Comparison of ENCODE assay signal across 1 cellular context in the genomic region with DNA sequence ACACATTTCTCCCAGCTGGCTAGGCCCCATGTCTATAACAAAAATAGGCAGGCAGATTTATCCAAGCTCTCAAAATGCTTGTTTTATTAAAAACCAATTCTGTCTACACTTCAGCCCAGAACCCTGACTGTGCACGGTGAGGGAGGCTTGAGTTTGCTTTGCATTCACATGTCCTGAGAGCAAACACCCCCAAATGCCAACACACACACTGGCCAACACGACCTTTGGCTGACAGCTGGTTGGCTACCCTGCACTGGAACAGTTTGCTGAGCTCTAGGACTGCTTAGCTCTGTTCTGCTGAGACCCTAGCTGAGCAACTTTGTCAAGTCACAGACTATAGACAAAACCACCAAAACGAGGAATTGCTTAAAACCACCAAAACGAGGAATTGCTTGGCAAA.
TF ChIP-seq lines count a peak whose summit lies in the region.

No MANE protein-coding gene starts in this region.

TF ChIP-seq in HepG2, 621 proteins besides CTCF, POLR2A, EP300 and RAD21 (continued from another document and continues in another):
- TF ChIP-seq, protein P1, sequence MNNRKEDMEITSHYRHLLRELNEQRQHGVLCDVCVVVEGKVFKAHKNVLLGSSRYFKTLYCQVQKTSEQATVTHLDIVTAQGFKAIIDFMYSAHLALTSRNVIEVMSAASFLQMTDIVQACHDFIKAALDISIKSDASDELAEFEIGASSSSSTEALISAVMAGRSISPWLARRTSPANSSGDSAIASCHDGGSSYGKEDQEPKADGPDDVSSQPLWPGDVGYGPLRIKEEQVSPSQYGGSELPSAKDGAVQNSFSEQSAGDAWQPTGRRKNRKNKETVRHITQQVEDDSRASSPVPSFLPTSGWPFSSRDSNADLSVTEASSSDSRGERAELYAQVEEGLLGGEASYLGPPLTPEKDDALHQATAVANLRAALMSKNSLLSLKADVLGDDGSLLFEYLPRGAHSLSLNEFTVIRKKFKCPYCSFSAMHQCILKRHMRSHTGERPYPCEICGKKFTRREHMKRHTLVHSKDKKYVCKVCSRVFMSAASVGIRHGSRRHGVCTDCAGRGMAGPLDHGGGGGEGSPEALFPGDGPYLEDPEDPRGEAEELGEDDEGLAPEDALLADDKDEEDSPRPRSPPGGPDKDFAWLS (CRISPR knock-in tag; IDR thresholded peaks at IDR 0.05; ENCODE audit: borderline replicate concordance) = no peak
- peak; percentile 34; the same call in 1 of the 2 replicates for TF ChIP-seq ZNF772 (CRISPR knock-in tag; IDR thresholded peaks at IDR 0.05)
- TF ChIP-seq, protein P2, sequence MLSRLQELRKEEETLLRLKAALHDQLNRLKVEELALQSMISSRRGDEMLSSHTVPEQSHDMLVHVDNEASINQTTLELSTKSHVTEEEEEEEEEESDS (CRISPR knock-in tag; IDR thresholded peaks at IDR 0.05; ENCODE audit: borderline replicate concordance) = no peak
- TF ChIP-seq MED8 (CRISPR knock-in tag; IDR thresholded peaks at IDR 0.05; ENCODE audit: insufficient replicate concordance) = no peak
- no peak for TF ChIP-seq ZBTB1 (CRISPR knock-in tag; IDR thresholded peaks at IDR 0.05; ENCODE audit: borderline replicate concordance)
- TF ChIP-seq HOXA9 (CRISPR knock-in tag; IDR thresholded peaks at IDR 0.05; ENCODE audit: borderline replicate concordance) = no peak
- peak; percentile 19; the same call in 1 of the 2 replicates for TF ChIP-seq ZNF501 (CRISPR knock-in tag; IDR thresholded peaks at IDR 0.05)
- TF ChIP-seq KLF12 (CRISPR knock-in tag; IDR thresholded peaks at IDR 0.05; ENCODE audit: borderline replicate concordance) = no peak
- TF ChIP-seq ETV5 (CRISPR knock-in tag; IDR thresholded peaks at IDR 0.05; ENCODE audit: borderline replicate concordance) = peak; percentile 28; the same call in 1 of the 2 replicates
- TF ChIP-seq, protein P3, sequence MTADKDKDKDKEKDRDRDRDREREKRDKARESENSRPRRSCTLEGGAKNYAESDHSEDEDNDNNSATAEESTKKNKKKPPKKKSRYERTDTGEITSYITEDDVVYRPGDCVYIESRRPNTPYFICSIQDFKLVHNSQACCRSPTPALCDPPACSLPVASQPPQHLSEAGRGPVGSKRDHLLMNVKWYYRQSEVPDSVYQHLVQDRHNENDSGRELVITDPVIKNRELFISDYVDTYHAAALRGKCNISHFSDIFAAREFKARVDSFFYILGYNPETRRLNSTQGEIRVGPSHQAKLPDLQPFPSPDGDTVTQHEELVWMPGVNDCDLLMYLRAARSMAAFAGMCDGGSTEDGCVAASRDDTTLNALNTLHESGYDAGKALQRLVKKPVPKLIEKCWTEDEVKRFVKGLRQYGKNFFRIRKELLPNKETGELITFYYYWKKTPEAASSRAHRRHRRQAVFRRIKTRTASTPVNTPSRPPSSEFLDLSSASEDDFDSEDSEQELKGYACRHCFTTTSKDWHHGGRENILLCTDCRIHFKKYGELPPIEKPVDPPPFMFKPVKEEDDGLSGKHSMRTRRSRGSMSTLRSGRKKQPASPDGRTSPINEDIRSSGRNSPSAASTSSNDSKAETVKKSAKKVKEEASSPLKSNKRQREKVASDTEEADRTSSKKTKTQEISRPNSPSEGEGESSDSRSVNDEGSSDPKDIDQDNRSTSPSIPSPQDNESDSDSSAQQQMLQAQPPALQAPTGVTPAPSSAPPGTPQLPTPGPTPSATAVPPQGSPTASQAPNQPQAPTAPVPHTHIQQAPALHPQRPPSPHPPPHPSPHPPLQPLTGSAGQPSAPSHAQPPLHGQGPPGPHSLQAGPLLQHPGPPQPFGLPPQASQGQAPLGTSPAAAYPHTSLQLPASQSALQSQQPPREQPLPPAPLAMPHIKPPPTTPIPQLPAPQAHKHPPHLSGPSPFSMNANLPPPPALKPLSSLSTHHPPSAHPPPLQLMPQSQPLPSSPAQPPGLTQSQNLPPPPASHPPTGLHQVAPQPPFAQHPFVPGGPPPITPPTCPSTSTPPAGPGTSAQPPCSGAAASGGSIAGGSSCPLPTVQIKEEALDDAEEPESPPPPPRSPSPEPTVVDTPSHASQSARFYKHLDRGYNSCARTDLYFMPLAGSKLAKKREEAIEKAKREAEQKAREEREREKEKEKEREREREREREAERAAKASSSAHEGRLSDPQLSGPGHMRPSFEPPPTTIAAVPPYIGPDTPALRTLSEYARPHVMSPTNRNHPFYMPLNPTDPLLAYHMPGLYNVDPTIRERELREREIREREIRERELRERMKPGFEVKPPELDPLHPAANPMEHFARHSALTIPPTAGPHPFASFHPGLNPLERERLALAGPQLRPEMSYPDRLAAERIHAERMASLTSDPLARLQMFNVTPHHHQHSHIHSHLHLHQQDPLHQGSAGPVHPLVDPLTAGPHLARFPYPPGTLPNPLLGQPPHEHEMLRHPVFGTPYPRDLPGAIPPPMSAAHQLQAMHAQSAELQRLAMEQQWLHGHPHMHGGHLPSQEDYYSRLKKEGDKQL (CRISPR knock-in tag; IDR thresholded peaks at IDR 0.05; ENCODE audit: low read depth) = no peak
- no peak for TF ChIP-seq ZNF780A (CRISPR knock-in tag; IDR thresholded peaks at IDR 0.05)
- TF ChIP-seq GZF1 (CRISPR knock-in tag; IDR thresholded peaks at IDR 0.05) = no peak
- TF ChIP-seq MATR3 (CRISPR knock-in tag; IDR thresholded peaks at IDR 0.05) = no peak
- TF ChIP-seq, protein P4, sequence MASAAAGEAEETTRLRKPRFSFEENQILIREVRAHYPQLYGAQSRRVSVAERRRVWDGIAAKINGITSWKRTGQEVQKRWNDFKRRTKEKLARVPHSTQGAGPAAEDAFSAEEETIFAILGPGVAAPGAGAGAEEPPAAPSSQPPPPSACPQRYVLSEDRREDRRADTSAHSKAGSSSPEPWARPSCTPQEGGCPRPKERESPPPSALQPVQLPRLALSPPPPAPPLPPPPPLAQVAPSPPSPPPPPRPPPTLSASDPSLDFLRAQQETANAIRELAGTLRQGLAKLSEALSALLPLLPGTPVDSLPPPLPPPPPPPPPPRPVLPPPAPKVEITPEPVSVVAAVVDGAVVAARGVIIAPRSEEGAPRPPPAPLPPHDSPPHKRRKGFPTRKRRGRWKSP (CRISPR knock-in tag; IDR thresholded peaks at IDR 0.05) = no peak
- no peak for TF ChIP-seq CC2D1A (CRISPR knock-in tag; IDR thresholded peaks at IDR 0.05)
- no peak for TF ChIP-seq ZNF724P (CRISPR knock-in tag; IDR thresholded peaks at IDR 0.05; ENCODE audit: borderline replicate concordance)
- TF ChIP-seq ZNF572 (CRISPR knock-in tag; IDR thresholded peaks at IDR 0.05) = no peak
- no peak for TF ChIP-seq ZNF850 (CRISPR knock-in tag; conservative IDR thresholded peaks at IDR 0.05)
- TF ChIP-seq, protein P5, sequence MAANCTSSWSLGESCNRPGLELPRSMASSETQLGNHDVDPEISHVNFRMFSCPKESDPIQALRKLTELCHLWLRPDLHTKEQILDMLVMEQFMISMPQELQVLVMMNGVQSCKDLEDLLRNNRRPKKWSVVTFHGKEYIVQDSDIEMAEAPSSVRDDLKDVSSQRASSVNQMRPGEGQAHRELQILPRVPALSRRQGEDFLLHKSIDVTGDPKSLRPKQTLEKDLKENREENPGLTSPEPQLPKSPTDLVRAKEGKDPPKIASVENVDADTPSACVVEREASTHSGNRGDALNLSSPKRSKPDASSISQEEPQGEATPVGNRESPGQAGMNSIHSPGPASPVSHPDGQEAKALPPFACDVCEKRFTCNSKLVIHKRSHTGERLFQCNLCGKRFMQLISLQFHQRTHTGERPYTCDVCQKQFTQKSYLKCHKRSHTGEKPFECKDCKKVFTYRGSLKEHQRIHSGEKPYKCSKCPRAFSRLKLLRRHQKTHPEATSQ (CRISPR knock-in tag; IDR thresholded peaks at IDR 0.05; ENCODE audit: borderline replicate concordance) = 0 out of 2 replicates have a peak, but pooled peaks have one; percentile 36
- TF ChIP-seq, protein P6, sequence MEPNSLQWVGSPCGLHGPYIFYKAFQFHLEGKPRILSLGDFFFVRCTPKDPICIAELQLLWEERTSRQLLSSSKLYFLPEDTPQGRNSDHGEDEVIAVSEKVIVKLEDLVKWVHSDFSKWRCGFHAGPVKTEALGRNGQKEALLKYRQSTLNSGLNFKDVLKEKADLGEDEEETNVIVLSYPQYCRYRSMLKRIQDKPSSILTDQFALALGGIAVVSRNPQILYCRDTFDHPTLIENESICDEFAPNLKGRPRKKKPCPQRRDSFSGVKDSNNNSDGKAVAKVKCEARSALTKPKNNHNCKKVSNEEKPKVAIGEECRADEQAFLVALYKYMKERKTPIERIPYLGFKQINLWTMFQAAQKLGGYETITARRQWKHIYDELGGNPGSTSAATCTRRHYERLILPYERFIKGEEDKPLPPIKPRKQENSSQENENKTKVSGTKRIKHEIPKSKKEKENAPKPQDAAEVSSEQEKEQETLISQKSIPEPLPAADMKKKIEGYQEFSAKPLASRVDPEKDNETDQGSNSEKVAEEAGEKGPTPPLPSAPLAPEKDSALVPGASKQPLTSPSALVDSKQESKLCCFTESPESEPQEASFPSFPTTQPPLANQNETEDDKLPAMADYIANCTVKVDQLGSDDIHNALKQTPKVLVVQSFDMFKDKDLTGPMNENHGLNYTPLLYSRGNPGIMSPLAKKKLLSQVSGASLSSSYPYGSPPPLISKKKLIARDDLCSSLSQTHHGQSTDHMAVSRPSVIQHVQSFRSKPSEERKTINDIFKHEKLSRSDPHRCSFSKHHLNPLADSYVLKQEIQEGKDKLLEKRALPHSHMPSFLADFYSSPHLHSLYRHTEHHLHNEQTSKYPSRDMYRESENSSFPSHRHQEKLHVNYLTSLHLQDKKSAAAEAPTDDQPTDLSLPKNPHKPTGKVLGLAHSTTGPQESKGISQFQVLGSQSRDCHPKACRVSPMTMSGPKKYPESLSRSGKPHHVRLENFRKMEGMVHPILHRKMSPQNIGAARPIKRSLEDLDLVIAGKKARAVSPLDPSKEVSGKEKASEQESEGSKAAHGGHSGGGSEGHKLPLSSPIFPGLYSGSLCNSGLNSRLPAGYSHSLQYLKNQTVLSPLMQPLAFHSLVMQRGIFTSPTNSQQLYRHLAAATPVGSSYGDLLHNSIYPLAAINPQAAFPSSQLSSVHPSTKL (CRISPR knock-in tag; IDR thresholded peaks at IDR 0.05) = peak; percentile 71
- TF ChIP-seq, protein P7, sequence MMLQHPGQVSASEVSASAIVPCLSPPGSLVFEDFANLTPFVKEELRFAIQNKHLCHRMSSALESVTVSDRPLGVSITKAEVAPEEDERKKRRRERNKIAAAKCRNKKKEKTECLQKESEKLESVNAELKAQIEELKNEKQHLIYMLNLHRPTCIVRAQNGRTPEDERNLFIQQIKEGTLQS (CRISPR knock-in tag; IDR thresholded peaks at IDR 0.05) = no peak
- TF ChIP-seq KDM5A (IDR thresholded peaks at IDR 0.05; ENCODE audit: borderline replicate concordance, low read length) = no peak
- no peak for TF ChIP-seq ISX (CRISPR knock-in tag; conservative IDR thresholded peaks at IDR 0.05)
- no peak for TF ChIP-seq NR2C2 (CRISPR knock-in tag; IDR thresholded peaks at IDR 0.05; ENCODE audit: borderline replicate concordance)
- no peak for TF ChIP-seq ZNF282 (IDR thresholded peaks at IDR 0.05; ENCODE audit: partially characterized antibody)
- TF ChIP-seq SMAD3 (CRISPR knock-in tag; IDR thresholded peaks at IDR 0.05) = no peak
- TF ChIP-seq, protein P8, sequence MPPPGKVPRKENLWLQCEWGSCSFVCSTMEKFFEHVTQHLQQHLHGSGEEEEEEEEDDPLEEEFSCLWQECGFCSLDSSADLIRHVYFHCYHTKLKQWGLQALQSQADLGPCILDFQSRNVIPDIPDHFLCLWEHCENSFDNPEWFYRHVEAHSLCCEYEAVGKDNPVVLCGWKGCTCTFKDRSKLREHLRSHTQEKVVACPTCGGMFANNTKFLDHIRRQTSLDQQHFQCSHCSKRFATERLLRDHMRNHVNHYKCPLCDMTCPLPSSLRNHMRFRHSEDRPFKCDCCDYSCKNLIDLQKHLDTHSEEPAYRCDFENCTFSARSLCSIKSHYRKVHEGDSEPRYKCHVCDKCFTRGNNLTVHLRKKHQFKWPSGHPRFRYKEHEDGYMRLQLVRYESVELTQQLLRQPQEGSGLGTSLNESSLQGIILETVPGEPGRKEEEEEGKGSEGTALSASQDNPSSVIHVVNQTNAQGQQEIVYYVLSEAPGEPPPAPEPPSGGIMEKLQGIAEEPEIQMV (CRISPR knock-in tag; IDR thresholded peaks at IDR 0.05; ENCODE audit: low read depth) = no peak; the same call in 1 of the 2 replicates
- no peak for TF ChIP-seq ZNF577 (CRISPR knock-in tag; IDR thresholded peaks at IDR 0.05; ENCODE audit: borderline replicate concordance, low read depth)
- TF ChIP-seq, protein P9, sequence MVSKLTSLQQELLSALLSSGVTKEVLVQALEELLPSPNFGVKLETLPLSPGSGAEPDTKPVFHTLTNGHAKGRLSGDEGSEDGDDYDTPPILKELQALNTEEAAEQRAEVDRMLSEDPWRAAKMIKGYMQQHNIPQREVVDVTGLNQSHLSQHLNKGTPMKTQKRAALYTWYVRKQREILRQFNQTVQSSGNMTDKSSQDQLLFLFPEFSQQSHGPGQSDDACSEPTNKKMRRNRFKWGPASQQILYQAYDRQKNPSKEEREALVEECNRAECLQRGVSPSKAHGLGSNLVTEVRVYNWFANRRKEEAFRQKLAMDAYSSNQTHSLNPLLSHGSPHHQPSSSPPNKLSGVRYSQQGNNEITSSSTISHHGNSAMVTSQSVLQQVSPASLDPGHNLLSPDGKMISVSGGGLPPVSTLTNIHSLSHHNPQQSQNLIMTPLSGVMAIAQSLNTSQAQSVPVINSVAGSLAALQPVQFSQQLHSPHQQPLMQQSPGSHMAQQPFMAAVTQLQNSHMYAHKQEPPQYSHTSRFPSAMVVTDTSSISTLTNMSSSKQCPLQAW (CRISPR knock-in tag; IDR thresholded peaks at IDR 0.05) = peak; percentile 41; the same call in 1 of the 2 replicates
- TF ChIP-seq BRCA1 (CRISPR knock-in tag; IDR thresholded peaks at IDR 0.05) = no peak
- TF ChIP-seq ZNF614 (CRISPR knock-in tag; IDR thresholded peaks at IDR 0.05; ENCODE audit: borderline replicate concordance) = no peak
